Comparison of ENCODE assay signal across 17 cellular contexts in the genomic region with DNA sequence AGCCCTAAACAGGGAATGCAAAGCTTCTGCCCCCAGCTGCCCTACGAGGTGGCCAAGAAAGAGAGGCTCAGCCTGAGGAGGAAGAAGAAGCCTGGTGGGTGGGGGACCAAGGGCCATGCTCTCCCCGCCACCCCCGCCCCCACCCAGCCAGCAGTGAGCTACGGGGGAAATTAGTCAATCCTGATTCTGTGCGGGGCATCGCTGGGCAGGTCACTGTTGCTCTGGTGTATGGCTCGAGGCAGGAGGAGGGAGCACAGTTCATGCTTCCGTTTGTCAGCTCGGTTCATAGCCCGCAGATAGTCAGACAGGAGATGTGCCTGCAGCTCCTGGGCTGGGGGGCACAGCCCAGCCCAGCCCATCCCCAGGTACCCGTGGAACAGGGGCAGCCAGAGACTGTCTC. TPM values are rescaled to one million over a fixed set of nuclear protein-coding genes. Genes with fewer than 3 reads are reported as not detected.
DNase-seq lines count a peak whose midpoint lies in the region; ATAC-seq and TF ChIP-seq lines count a peak whose summit lies in the region.
"Had no signal": no experiment of that assay in that cellular context is flagged by ENCODE, and none has a peak within 500 bp of the region (broad histone marks: within the 10 kb centered on the region; RNA-seq: fewer than 3 reads in every experiment).

No MANE protein-coding gene starts in this region.

- no peaks in the 10 kb centered on the region for H3K9me3 Mint-ChIP-seq in stimulated activated naive B cell treated with anti-CD40 and anti-IgM and Interleukin-4, amounts not matched to agents 10 μg/mL and 1 μg/mL and 100 μg/mL, for 72 hours

- no peak overlapping the region for H2AFZ ChIP-seq in MM.1S (ENCODE audit: low read length)
- H2AFZ ChIP-seq: GM23338 had no signal

- H3K27ac ChIP-seq in RWPE2 (ENCODE audit: poor library complexity, severe bottlenecking) (peak overlapping the region; percentile 81), lower lobe of right lung (no peak overlapping the region), thoracic aorta (peak overlapping the region; percentile 90 to 91), MM.1S (ENCODE audit: low read length) (no peak overlapping the region)
- H3K27ac ChIP-seq: C4-2B had no signal

- H3F3A ChIP-seq in MM.1S (ENCODE audit: insufficient read depth, low read length): no peaks in the 10 kb centered on the region

- H4K20me1 ChIP-seq in MM.1S (ENCODE audit: insufficient read depth, low read length): no peaks in the 10 kb centered on the region

- no peak overlapping the region for H3K9ac ChIP-seq in MM.1S (ENCODE audit: low read length)

- no peaks in the 10 kb centered on the region for H3K36me3 Mint-ChIP-seq in stimulated activated naive B cell treated with anti-CD40 and anti-IgM and Interleukin-4, amounts not matched to agents 10 μg/mL and 1 μg/mL and 100 μg/mL, for 72 hours

- no peaks in the 10 kb centered on the region for H3K9me2 ChIP-seq in MM.1S (replicated peaks; ENCODE audit: insufficient read depth, low read length)

- no peaks in the 10 kb centered on the region for H3K27me3 ChIP-seq in RWPE2 (ENCODE audit: insufficient read depth, poor library complexity, severe bottlenecking)
- H3K27me3 ChIP-seq in lower lobe of right lung (ENCODE audit: low read depth): no peaks in the 10 kb centered on the region
- no peaks in the 10 kb centered on the region for H3K27me3 ChIP-seq in thoracic aorta (replicated peaks; ENCODE audit: insufficient read depth)
- no peaks in the 10 kb centered on the region for H3K27me3 ChIP-seq in MM.1S (replicated peaks; ENCODE audit: insufficient read depth, low read length)

- H3K4me3 ChIP-seq in RWPE2 (ENCODE audit: severe bottlenecking): no peak overlapping the region
- H3K4me3 ChIP-seq in lower lobe of right lung: no peak overlapping the region
- no peak overlapping the region for H3K4me3 ChIP-seq in thoracic aorta
- no peak overlapping the region for H3K4me3 ChIP-seq in MM.1S (ENCODE audit: low read length)
- H3K4me3 ChIP-seq: GM23338 had no signal

- H3K79me2 ChIP-seq in MM.1S (ENCODE audit: low read length): no peaks in the 10 kb centered on the region

- H3K36me3 ChIP-seq in RWPE2 (ENCODE audit: low read depth) (no peaks in the 10 kb centered on the region), lower lobe of right lung (no peaks in the 10 kb centered on the region), thoracic aorta (peaks cover 10% of the 10 kb centered on the region), MM.1S (replicated peaks; ENCODE audit: insufficient read depth, low read length) (no peaks in the 10 kb centered on the region)

- H3K27me3 Mint-ChIP-seq in stimulated activated naive B cell treated with anti-CD40 and anti-IgM and Interleukin-4, amounts not matched to agents 10 μg/mL and 1 μg/mL and 100 μg/mL, for 72 hours: peaks cover 17 to 30% of the 10 kb centered on the region in 2 donors

- H3K4me1 ChIP-seq in RWPE2 (ENCODE audit: insufficient read depth, poor library complexity, severe bottlenecking) (peaks cover 41% of the 10 kb centered on the region), lower lobe of right lung (no peaks in the 10 kb centered on the region), thoracic aorta (ENCODE audit: control insufficient read depth in 1 of 2, low read depth in 2 of 2) (peaks cover 33 to 77% of the 10 kb centered on the region in 2 donors), MM.1S (ENCODE audit: low read length) (no peaks in the 10 kb centered on the region)

- peaks cover 4 to 13% of the 10 kb centered on the region in 2 donors for H3K4me1 Mint-ChIP-seq in stimulated activated naive B cell treated with anti-CD40 and anti-IgM and Interleukin-4, amounts not matched to agents 10 μg/mL and 1 μg/mL and 100 μg/mL, for 72 hours

- no peaks in the 10 kb centered on the region for H3K9me3 ChIP-seq in RWPE2 (ENCODE audit: severe bottlenecking)
- H3K9me3 ChIP-seq in lower lobe of right lung: no peaks in the 10 kb centered on the region
- no peaks in the 10 kb centered on the region for H3K9me3 ChIP-seq in thoracic aorta
- H3K9me3 ChIP-seq in MM.1S (replicated peaks; ENCODE audit: insufficient read depth, low read length): no peaks in the 10 kb centered on the region

- intact Hi-C loops in lower lobe of right lung (cut with DNase I): no loop called here

- H3K27ac Mint-ChIP-seq in stimulated activated naive B cell treated with anti-CD40 and anti-IgM and Interleukin-4, amounts not matched to agents 10 μg/mL and 1 μg/mL and 100 μg/mL, for 72 hours: no peak overlapping the region
- H3K27ac Mint-ChIP-seq: GM23338 had no signal

- ATAC-seq in RWPE2 (ENCODE audit: low read depth): no peak
- no peak for ATAC-seq in lower lobe of right lung
- ATAC-seq in thoracic aorta (ENCODE audit: insufficient number of reproducible peaks, low FRiP score, low read depth): no peak
- no peak for ATAC-seq in stimulated activated naive B cell treated with anti-CD40 and anti-IgM and Interleukin-4, amounts not matched to agents 10 μg/mL and 1 μg/mL and 100 μg/mL, for 72 hours (replicated peaks)
- ATAC-seq: GM23338, HCT116 had no signal

- DNase-seq in CD1c-positive myeloid dendritic cell (ENCODE audit: extremely low spot score) (peak; percentile 24), RWPE2 (ENCODE audit: low spot score) (no peak), lower lobe of right lung (peak; percentile 2), thoracic aorta (ENCODE audit: low spot score) (no peak), MM.1S (no peak), AG20443 (ENCODE audit: low spot score) (no peak)
- DNase-seq in stimulated activated naive B cell treated with anti-CD40 and anti-IgM and Interleukin-4, amounts not matched to agents 10 μg/mL and 1 μg/mL and 100 μg/mL, for 72 hours: no peak
- DNase-seq: DMS 273 treated with DMSO at 0.1 percent for 48 hours, GF-D8, KBM-7, NCI-H1436 treated with DMSO at 0.1 percent for 48 hours, NCI-H2081, NCI-H510A treated with DMSO at 0.1 percent for 48 hours, NCI-H82 had no signal

- H3K4me3 Mint-ChIP-seq in stimulated activated naive B cell treated with anti-CD40 and anti-IgM and Interleukin-4, amounts not matched to agents 10 μg/mL and 1 μg/mL and 100 μg/mL, for 72 hours: no peak overlapping the region
- H3K4me3 Mint-ChIP-seq: GM23338 had no signal

- TF ChIP-seq CTCF in RWPE2 (IDR thresholded peaks at IDR 0.05; ENCODE audit: poor library complexity, severe bottlenecking): no peak
- no peak for TF ChIP-seq CTCF in lower lobe of right lung (IDR thresholded peaks at IDR 0.05)
- no peak for TF ChIP-seq CTCF in thoracic aorta (IDR thresholded peaks at IDR 0.05)
- no peak for TF ChIP-seq CTCF in MM.1S (IDR thresholded peaks at IDR 0.05; ENCODE audit: low read length)

- H3K4me2 ChIP-seq in MM.1S (ENCODE audit: low read depth, low read length): no peak overlapping the region
- H3K4me2 ChIP-seq: GM23338 had no signal

RNA-seq across cellular contexts. Expression of a gene that starts 17.1 kb away (rescaled TPM):
- total RNA-seq in lower lobe of right lung: 5.1 TPM
- total RNA-seq in thoracic aorta: 100 to 1,000 TPM; 246 to 525 TPM

Comparison
In these comparisons a context has a peak if more than half of its experiments do, and no peak if none do; other contexts are left out.
1. DNase-seq: peak in CD1c-positive myeloid dendritic cell (single experiment) and lower lobe of right lung (single experiment); none in RWPE2 (single experiment), thoracic aorta (single experiment), stimulated activated naive B cell treated with anti-CD40 and anti-IgM and Interleukin-4, amounts not matched to agents 10 μg/mL and 1 μg/mL and 100 μg/mL, for 72 hours (single experiment), MM.1S (single experiment) and AG20443 (single experiment).
2. H3K27ac ChIP-seq: peak in RWPE2 (single experiment) and thoracic aorta (2 of 2); none in lower lobe of right lung (single experiment) and MM.1S (single experiment).
3. RNA of a gene that starts 17.1 kb away (total RNA-seq): 246 to 525 TPM in thoracic aorta; 5.1 TPM in lower lobe of right lung (single experiment); every median in the first group is over 10 times any median in the second.